In the genomic region with DNA sequence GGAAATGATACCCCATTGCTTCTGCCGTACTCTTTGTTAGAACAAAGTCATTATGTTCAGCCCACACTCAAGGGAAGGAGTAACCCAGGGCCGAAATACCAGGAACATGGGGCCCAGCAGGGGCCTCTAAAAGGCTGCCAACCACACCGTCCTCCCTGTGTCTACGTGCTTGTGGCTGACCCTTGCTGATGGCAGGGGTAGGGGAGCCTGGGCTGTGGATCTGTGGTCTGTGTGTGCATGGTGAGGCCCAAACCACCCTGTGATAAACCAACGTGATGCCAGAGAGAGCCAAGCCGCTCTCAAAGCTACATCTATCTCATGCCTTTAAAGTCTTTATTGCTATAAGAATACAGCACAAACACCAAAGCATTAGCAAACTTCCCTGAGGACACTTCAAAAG, we compare ENCODE assay signal across 19 cellular contexts.
A peak's percentile ranks its signal among the peaks of the same experiment; 100 is the strongest.
DNase-seq lines count a peak whose midpoint lies in the region; TF ChIP-seq lines count a peak whose summit lies in the region.
"Had no signal": no experiment of that assay in that cellular context is flagged by ENCODE, and none has a peak within 500 bp of the region (broad histone marks: within the 10 kb centered on the region; RNA-seq: fewer than 3 reads in every experiment).

No MANE protein-coding gene starts in this region.

- H2AFZ ChIP-seq in mesenchymal stem cell (ENCODE audit: low read depth, low read length) = no peak overlapping the region
- peak overlapping the region; percentile 37 for H2AFZ ChIP-seq in neuronal stem cell (ENCODE audit: low read length)

- H3K9me3 ChIP-seq in mesenchymal stem cell (ENCODE audit: control insufficient read depth, low read length) (no peaks in the 10 kb centered on the region), neuronal stem cell (replicated peaks in 1 of 2; ENCODE audit: control insufficient read depth in 2 of 2, insufficient read depth in 1 of 2, low read depth in 1 of 2, low read length in 2 of 2) (no peaks in the 10 kb centered on the region)
- H3K9me3 ChIP-seq: A549 had no signal

- no peak for TF ChIP-seq CTCF in chondrocyte (IDR thresholded peaks at IDR 0.05)

- H3K4ac ChIP-seq in mesenchymal stem cell (ENCODE audit: low read depth in 1 of 2, low read length in 2 of 2) (peak overlapping the region in 1 of 2 experiments; percentile 73), neuronal stem cell (ENCODE audit: low read length) (no peak overlapping the region)

- H3K14ac ChIP-seq in mesenchymal stem cell (ENCODE audit: low read length in 2 of 2) = no peak overlapping the region
- H3K14ac ChIP-seq in neuronal stem cell (ENCODE audit: low read length) = no peak overlapping the region

- H3K18ac ChIP-seq in mesenchymal stem cell (ENCODE audit: low read depth in 1 of 2, low read length in 2 of 2) (peak overlapping the region; percentile 37 to 83), neuronal stem cell (ENCODE audit: low read length) (peak overlapping the region; percentile 73)

- no peak overlapping the region for H2BK5ac ChIP-seq in mesenchymal stem cell (ENCODE audit: low read depth, low read length, poor library complexity, severe bottlenecking)
- no peak overlapping the region for H2BK5ac ChIP-seq in neuronal stem cell (ENCODE audit: low read length)

- peak overlapping the region; percentile 70 for H2BK15ac ChIP-seq in mesenchymal stem cell (ENCODE audit: low read depth, poor library complexity, severe bottlenecking)
- no peak overlapping the region for H2BK15ac ChIP-seq in neuronal stem cell (ENCODE audit: low read length)

- intact Hi-C loops in posterior cingulate gyrus (cut with DNase I) = no loop called here

- peak overlapping the region; percentile 36 for H3K27ac Mint-ChIP-seq in chondrocyte (ENCODE audit: unreplicated experiment)
- H3K27ac Mint-ChIP-seq: CD4-positive, alpha-beta memory T cell had no signal

- H3K4me3 ChIP-seq in mesenchymal stem cell (ENCODE audit: insufficient read depth in 1 of 2, low read depth in 1 of 2, low read length in 2 of 2) (no peak overlapping the region), neuronal stem cell (ENCODE audit: low read length in 2 of 2) (no peak overlapping the region)
- H3K4me3 ChIP-seq: A549 had no signal

- H4K91ac ChIP-seq in mesenchymal stem cell (ENCODE audit: low read length) (peak overlapping the region; percentile 43), neuronal stem cell (ENCODE audit: low read depth, low read length, poor library complexity) (no peak overlapping the region)

- H3K27me3 ChIP-seq in mesenchymal stem cell (ENCODE audit: control insufficient read depth in 1 of 2, insufficient read depth in 1 of 2, low read length in 2 of 2) (peaks cover 0 to 48% of the 10 kb centered on the region in 2 experiments), neuronal stem cell (ENCODE audit: control insufficient read depth in 3 of 3, insufficient read depth in 3 of 3, low read depth in 1 of 3, low read length in 3 of 3) (no peaks in the 10 kb centered on the region)

- peaks cover 13% of the 10 kb centered on the region for H3K4me1 ChIP-seq in mesenchymal stem cell (ENCODE audit: control insufficient read depth, insufficient read depth, low read depth, low read length)
- peaks cover 0 to 14% of the 10 kb centered on the region in 2 donors for H3K4me1 ChIP-seq in neuronal stem cell (ENCODE audit: control insufficient read depth in 2 of 2, insufficient read depth in 1 of 2, low read depth in 1 of 2, low read length in 2 of 2)

- H3K4me3 Mint-ChIP-seq in chondrocyte (ENCODE audit: unreplicated experiment) = no peak overlapping the region
- H3K4me3 Mint-ChIP-seq: CD4-positive, alpha-beta memory T cell had no signal

- H3K9ac ChIP-seq in mesenchymal stem cell (ENCODE audit: low read length) (no peak overlapping the region), neuronal stem cell (ENCODE audit: low read depth, low read length, poor library complexity) (no peak overlapping the region)

- no peaks in the 10 kb centered on the region for H3K9me3 Mint-ChIP-seq in chondrocyte (ENCODE audit: low read depth)
- H3K9me3 Mint-ChIP-seq: CD4-positive, alpha-beta memory T cell had no signal

- DNase-seq in chondrocyte (ENCODE audit: low spot score) (no peak), mesenchymal stem cell (no peak), neuronal stem cell (ENCODE audit: low spot score) (no peak), posterior cingulate gyrus (no peak), AG20443 (ENCODE audit: low spot score) (no peak)
- no peak for DNase-seq in central memory CD4-positive, alpha-beta T cell
- DNase-seq: 8988T; ACHN; C1 segment of cervical spinal cord; Calu3; CD4-positive, alpha-beta memory T cell; COR-L47; DMS53; DMS79 treated with DMSO at 0.1 percent for 48 hours; GF-D8; GOT3; H7; HCEC 1CT had no signal

- H3K27me3 Mint-ChIP-seq in chondrocyte (ENCODE audit: low read depth) = no peaks in the 10 kb centered on the region

- H3K36me3 ChIP-seq in mesenchymal stem cell (ENCODE audit: control insufficient read depth in 1 of 2, insufficient read depth in 2 of 2, low read depth in 1 of 2, low read length in 2 of 2) = no peaks in the 10 kb centered on the region
- H3K36me3 ChIP-seq in neuronal stem cell (replicated peaks in 1 of 2; ENCODE audit: control insufficient read depth in 2 of 2, insufficient read depth in 2 of 2, low read length in 2 of 2) = no peaks in the 10 kb centered on the region

- no peak overlapping the region for H3K23ac ChIP-seq in mesenchymal stem cell (ENCODE audit: low read length in 2 of 2)
- H3K23ac ChIP-seq in neuronal stem cell (ENCODE audit: low read depth, low read length, poor library complexity) = peak overlapping the region; percentile 3

- H4K8ac ChIP-seq in mesenchymal stem cell (ENCODE audit: low read length) (peak overlapping the region; percentile 12), neuronal stem cell (ENCODE audit: low read depth, low read length) (no peak overlapping the region)

- H3K36me3 Mint-ChIP-seq in chondrocyte (ENCODE audit: low read depth) = no peaks in the 10 kb centered on the region
- H3K36me3 Mint-ChIP-seq: CD4-positive, alpha-beta memory T cell had no signal

- H2BK12ac ChIP-seq in mesenchymal stem cell (ENCODE audit: low read length in 2 of 2) = peak overlapping the region in 1 of 2 experiments; percentile 67
- H2BK12ac ChIP-seq in neuronal stem cell (ENCODE audit: low read length) = no peak overlapping the region

- H2BK120ac ChIP-seq in mesenchymal stem cell (ENCODE audit: low read depth, low read length) (peak overlapping the region; percentile 23), neuronal stem cell (ENCODE audit: low read depth, low read length) (no peak overlapping the region)

- 95% methylated on average over 5 of the region's 6 CpGs for WGBS in mesenchymal stem cell
- no CpG with 5 or more reads among the region's 6 CpGs for WGBS in neuronal stem cell (ENCODE audit: extremely low coverage in 2 of 2, insufficient read length in 2 of 2, insufficient replicate concordance in 1 of 2), 2 donors

- no peaks in the 10 kb centered on the region for H3K79me1 ChIP-seq in mesenchymal stem cell (replicated peaks; ENCODE audit: low read length, poor library complexity, severe bottlenecking)
- no peaks in the 10 kb centered on the region for H3K79me1 ChIP-seq in neuronal stem cell (ENCODE audit: low read depth, low read length)

- H2AK5ac ChIP-seq in mesenchymal stem cell (ENCODE audit: low read length, severe bottlenecking) = no peak overlapping the region
- H2AK5ac ChIP-seq in neuronal stem cell (ENCODE audit: low read depth, low read length) = no peak overlapping the region

- peaks cover 60% of the 10 kb centered on the region for H3K4me1 Mint-ChIP-seq in chondrocyte (ENCODE audit: low read depth)
- H3K4me1 Mint-ChIP-seq: CD4-positive, alpha-beta memory T cell had no signal

- H3K27ac ChIP-seq in mesenchymal stem cell (ENCODE audit: low read length, poor library complexity, severe bottlenecking) = no peak overlapping the region
- no peak overlapping the region for H3K27ac ChIP-seq in neuronal stem cell (replicated peaks; ENCODE audit: low read length)
- H3K27ac ChIP-seq: A549 had no signal

- no peak overlapping the region for H3K4me2 ChIP-seq in mesenchymal stem cell (ENCODE audit: low read length, poor library complexity, severe bottlenecking)
- no peak overlapping the region for H3K4me2 ChIP-seq in neuronal stem cell (ENCODE audit: insufficient read depth, low read length, poor library complexity, severe bottlenecking)
- H3K4me2 ChIP-seq: A549 had no signal
